Comparison of ENCODE assay signal across 1 cellular context in genomic region chr1:44792736-44793502, GRCh38.
TF ChIP-seq lines count a peak whose summit lies in the region.

No MANE protein-coding gene starts in this region.

TF ChIP-seq in Ishikawa, 13 proteins besides CTCF, POLR2A, EP300 and RAD21 (continued from another document):
- TF ChIP-seq, protein P1, sequence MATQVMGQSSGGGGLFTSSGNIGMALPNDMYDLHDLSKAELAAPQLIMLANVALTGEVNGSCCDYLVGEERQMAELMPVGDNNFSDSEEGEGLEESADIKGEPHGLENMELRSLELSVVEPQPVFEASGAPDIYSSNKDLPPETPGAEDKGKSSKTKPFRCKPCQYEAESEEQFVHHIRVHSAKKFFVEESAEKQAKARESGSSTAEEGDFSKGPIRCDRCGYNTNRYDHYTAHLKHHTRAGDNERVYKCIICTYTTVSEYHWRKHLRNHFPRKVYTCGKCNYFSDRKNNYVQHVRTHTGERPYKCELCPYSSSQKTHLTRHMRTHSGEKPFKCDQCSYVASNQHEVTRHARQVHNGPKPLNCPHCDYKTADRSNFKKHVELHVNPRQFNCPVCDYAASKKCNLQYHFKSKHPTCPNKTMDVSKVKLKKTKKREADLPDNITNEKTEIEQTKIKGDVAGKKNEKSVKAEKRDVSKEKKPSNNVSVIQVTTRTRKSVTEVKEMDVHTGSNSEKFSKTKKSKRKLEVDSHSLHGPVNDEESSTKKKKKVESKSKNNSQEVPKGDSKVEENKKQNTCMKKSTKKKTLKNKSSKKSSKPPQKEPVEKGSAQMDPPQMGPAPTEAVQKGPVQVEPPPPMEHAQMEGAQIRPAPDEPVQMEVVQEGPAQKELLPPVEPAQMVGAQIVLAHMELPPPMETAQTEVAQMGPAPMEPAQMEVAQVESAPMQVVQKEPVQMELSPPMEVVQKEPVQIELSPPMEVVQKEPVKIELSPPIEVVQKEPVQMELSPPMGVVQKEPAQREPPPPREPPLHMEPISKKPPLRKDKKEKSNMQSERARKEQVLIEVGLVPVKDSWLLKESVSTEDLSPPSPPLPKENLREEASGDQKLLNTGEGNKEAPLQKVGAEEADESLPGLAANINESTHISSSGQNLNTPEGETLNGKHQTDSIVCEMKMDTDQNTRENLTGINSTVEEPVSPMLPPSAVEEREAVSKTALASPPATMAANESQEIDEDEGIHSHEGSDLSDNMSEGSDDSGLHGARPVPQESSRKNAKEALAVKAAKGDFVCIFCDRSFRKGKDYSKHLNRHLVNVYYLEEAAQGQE (IDR thresholded peaks at IDR 0.05; ENCODE audit: low read depth) = no peak
- TF ChIP-seq CREB1 (IDR thresholded peaks at IDR 0.05; ENCODE audit: low read depth) = no peak
- TF ChIP-seq YY1 (IDR thresholded peaks at IDR 0.05; ENCODE audit: low read depth) = no peak
